In genomic region chr10:84237199-84238051, GRCh38 we compare ENCODE assay signal across 1 cellular context.
A peak's percentile ranks its signal among the peaks of the same experiment; 100 is the strongest.
TF ChIP-seq lines count a peak whose summit lies in the region.

No MANE protein-coding gene starts in this region.

TF ChIP-seq in H1, 55 proteins besides CTCF, POLR2A, EP300 and RAD21:
- TF ChIP-seq TCF12 (IDR thresholded peaks at IDR 0.05; ENCODE audit: low read depth, low read length) (peak; percentile 45; the same call in 1 of the 2 replicates), SIRT6 (IDR thresholded peaks at IDR 0.05; ENCODE audit: low read length) (no peak), USF2 (IDR thresholded peaks at IDR 0.05; ENCODE audit: low read length) (no peak), TEAD4 (IDR thresholded peaks at IDR 0.05; ENCODE audit: low read depth, low read length) (no peak), BACH1 (IDR thresholded peaks at IDR 0.05; ENCODE audit: low read length) (no peak), KDM1A (IDR thresholded peaks at IDR 0.05; ENCODE audit: borderline replicate concordance, low read length) (0 out of 2 replicates have a peak, but pooled peaks have one; percentile 18), HDAC2 (IDR thresholded peaks at IDR 0.05; ENCODE audit: borderline replicate concordance in 1 of 2, low read depth in 2 of 2, low read length in 2 of 2) (peak in 1 of 2 experiments; percentile 76; a peak in 1 of 4 replicates), RBBP5 (IDR thresholded peaks at IDR 0.05; ENCODE audit: borderline replicate concordance, low read depth, low read length) (0 out of 2 replicates have a peak, but pooled peaks have one; percentile 28)
- TF ChIP-seq, protein P1, sequence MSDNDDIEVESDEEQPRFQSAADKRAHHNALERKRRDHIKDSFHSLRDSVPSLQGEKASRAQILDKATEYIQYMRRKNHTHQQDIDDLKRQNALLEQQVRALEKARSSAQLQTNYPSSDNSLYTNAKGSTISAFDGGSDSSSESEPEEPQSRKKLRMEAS (IDR thresholded peaks at IDR 0.05), result peak; percentile 99
- TF ChIP-seq, protein P2, sequence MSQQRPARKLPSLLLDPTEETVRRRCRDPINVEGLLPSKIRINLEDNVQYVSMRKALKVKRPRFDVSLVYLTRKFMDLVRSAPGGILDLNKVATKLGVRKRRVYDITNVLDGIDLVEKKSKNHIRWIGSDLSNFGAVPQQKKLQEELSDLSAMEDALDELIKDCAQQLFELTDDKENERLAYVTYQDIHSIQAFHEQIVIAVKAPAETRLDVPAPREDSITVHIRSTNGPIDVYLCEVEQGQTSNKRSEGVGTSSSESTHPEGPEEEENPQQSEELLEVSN (IDR thresholded peaks at IDR 0.05), result peak; percentile 99
TF ChIP-seq in H1: peak in this region for 6.
